In the genomic region with DNA sequence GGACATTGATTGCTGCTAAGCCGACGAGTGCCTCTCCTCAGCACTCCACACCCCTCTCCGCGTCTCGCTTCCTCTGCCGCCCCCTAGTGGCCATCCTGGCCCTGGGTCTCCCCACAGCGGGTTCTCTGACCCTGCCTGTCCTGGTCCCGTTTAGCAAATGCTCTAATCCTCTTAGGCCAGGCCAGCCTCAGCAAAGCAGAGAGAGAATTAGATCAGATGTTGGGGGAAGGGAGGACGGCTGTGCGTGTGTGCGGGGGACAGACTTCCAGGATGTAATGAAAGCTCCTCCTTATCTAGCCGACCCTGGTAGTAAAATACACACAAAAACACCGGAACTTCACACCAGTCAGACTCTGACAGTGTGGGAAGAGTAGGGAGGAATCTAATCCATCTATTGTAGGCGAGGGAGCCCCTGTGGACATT, we compare ENCODE assay signal across 9 cellular contexts. TPM values are rescaled to one million over a fixed set of nuclear protein-coding genes. Genes with fewer than 3 reads are reported as not detected.
DNase-seq lines count a peak whose midpoint lies in the region; ATAC-seq and TF ChIP-seq lines count a peak whose summit lies in the region.
"Had no signal": no experiment of that assay in that cellular context is flagged by ENCODE, and none has a peak within 500 bp of the region (broad histone marks: within the 10 kb centered on the region; RNA-seq: fewer than 3 reads in every experiment).

No MANE protein-coding gene starts in this region.

- no TSS peak for BruUV-seq in Panc1 (replicated peaks; lab: Mats Ljungman, UMichigan)

- H3K4me3 ChIP-seq in Panc1 (ENCODE audit: low read depth in 2 of 2, low read length in 2 of 2) (no peak overlapping the region), neural cell (ENCODE audit: low read length) (no peak overlapping the region)

- no peaks in the 10 kb centered on the region for H3F3A ChIP-seq in neural cell (ENCODE audit: insufficient read depth, low read length, poor library complexity, severe bottlenecking)

- no peaks in the 10 kb centered on the region for H3K79me2 ChIP-seq in neural cell (replicated peaks; ENCODE audit: insufficient read depth, low read length)

- CTCF ChIA-PET in Panc1 (lab: Charles Lee) = interaction anchor here (0.5 to 1.4 kb wide), 2 partner anchors 98 to 545 kb away, joined by 3 to 7 read pairs; no protein-coding TSS in a partner anchor

- H3K27me3 ChIP-seq in Panc1 (ENCODE audit: control insufficient read depth, insufficient read depth, low read length) (no peaks in the 10 kb centered on the region), neural cell (ENCODE audit: insufficient read depth, low read depth, low read length) (no peaks in the 10 kb centered on the region)

- H2AFZ ChIP-seq in neural cell (ENCODE audit: low read depth, low read length) = no peak overlapping the region

- H3K36me3 ChIP-seq in Panc1 (ENCODE audit: control insufficient read depth, insufficient read depth, low read length) (no peaks in the 10 kb centered on the region), neural cell (ENCODE audit: insufficient read depth, low read length) (no peaks in the 10 kb centered on the region)

- ATAC-seq in Panc1 = peak; percentile 99
- ATAC-seq in GM19463 (IDR thresholded peaks at IDR 0.05; ENCODE audit: unreplicated experiment) = no peak

- DNase-seq in Caki2 (ENCODE audit: low read depth) (peak; percentile 57), HuH-7.5 (ENCODE audit: low spot score) (peak; percentile 98), Panc1 (ENCODE audit: low read depth, low spot score) (peak; percentile 52), activated T-helper 1 cell treated with Interleukin-2 at 50 U/mL for 16 hours (ENCODE audit: low read depth) (peak; percentile 66), fibroblast of peridontal ligament (ENCODE audit: extremely low read depth) (peak; percentile 61)
- peak; percentile 77 for DNase-seq in stimulated activated naive CD4-positive, alpha-beta T cell treated with Interleukin-2 at 50 U/mL for 16 hours (lab: John Stamatoyannopoulos, UW)

- no peaks in the 10 kb centered on the region for H4K20me1 ChIP-seq in neural cell (ENCODE audit: insufficient read depth)

- H3K9me2 ChIP-seq in neural cell (ENCODE audit: insufficient read depth, low read length) = no peaks in the 10 kb centered on the region

- intact Hi-C loops in Panc1 (cut with micrococcal nuclease; ENCODE audit: unreplicated experiment) = loop anchor here (5.0 kb wide), 1 partner anchor 51 kb away; no protein-coding TSS in a partner anchor

- in situ Hi-C loops in Caki2 (cut with HindIII; ENCODE audit: low pct_unique_long_range_greater_than_20kb, low sequenced_read_pairs) = no loop called here
- in situ Hi-C loops in Panc1 (cut with HindIII; ENCODE audit: low pct_unique_long_range_greater_than_20kb, low sequenced_read_pairs) = no loop called here

- TF ChIP-seq EP300 in neural cell (conservative IDR thresholded peaks at IDR 0.05; ENCODE audit: poor library complexity, severe bottlenecking) = no peak

- TF ChIP-seq CTCF in Panc1 (IDR thresholded peaks at IDR 0.05) = peak; percentile 93
- peak; percentile 87 for TF ChIP-seq CTCF in neural cell (IDR thresholded peaks at IDR 0.05; ENCODE audit: poor library complexity, severe bottlenecking)

- TF ChIP-seq RAD21 in neural cell (conservative IDR thresholded peaks at IDR 0.05) = peak; percentile 78

- no peaks in the 10 kb centered on the region for H3K4me1 ChIP-seq in Panc1 (ENCODE audit: control insufficient read depth, insufficient read depth, low read length)

- POLR2A ChIA-PET in Panc1 (lab: Charles Lee) = no interaction called here

- H3K4me2 ChIP-seq in neural cell (ENCODE audit: low read length) = no peak overlapping the region

- H3K9ac ChIP-seq in neural cell (ENCODE audit: low read length) = no peak overlapping the region

- H3K27ac ChIP-seq in Panc1 (ENCODE audit: low read length) = no peak overlapping the region
- no peak overlapping the region for H3K27ac ChIP-seq in neural cell (ENCODE audit: low read length)

- H3K9me3 ChIP-seq in Panc1 (ENCODE audit: control insufficient read depth, insufficient read depth, low read depth, low read length) (no peaks in the 10 kb centered on the region), neural cell (ENCODE audit: low read length) (no peaks in the 10 kb centered on the region)

TF ChIP-seq in neural cell, 6 proteins besides CTCF, POLR2A, EP300 and RAD21:
- TF ChIP-seq POLR2AphosphoS5 (IDR thresholded peaks at IDR 0.05) (no peak), SMC3 (conservative IDR thresholded peaks at IDR 0.05; ENCODE audit: poor library complexity) (peak; percentile 76)

RNA-seq across cellular contexts. Expression of gene TPRX2, which starts 4.5 kb away (rescaled TPM):
- not detected in 2 replicates for total RNA-seq in Caki2 (2014; rRNA removed; shearing (Covaris generic); ENCODE audit: low replicate concordance)
- not detected for total RNA-seq in Panc1 (2021; ENCODE audit: unreplicated experiment)
- polyA plus RNA-seq in Panc1 (2012; ENCODE audit: insufficient read length) = not detected
- polyA plus RNA-seq in neural cell = not detected in 2 replicates
- polyA minus RNA-seq in neural cell = not detected in 2 replicates
- total RNA-seq: T-helper 2 cell treated with Interferon-gamma antibody and Interleukin-4, amounts not matched to agents 100 ng/mL and 5 ng/mL, for 36 hours had no signal

RNA-seq across cellular contexts. Expression of gene SULT2A1, which starts 22.6 kb away (rescaled TPM):
- total RNA-seq in Caki2 (2014; rRNA removed; shearing (Covaris generic); ENCODE audit: low replicate concordance) = not detected in 2 replicates
- total RNA-seq in Panc1 (2021; ENCODE audit: unreplicated experiment) = 0.18 TPM
- not detected for polyA plus RNA-seq in Panc1 (2012; ENCODE audit: insufficient read length)
- polyA plus RNA-seq in neural cell = not detected in 2 replicates
- polyA minus RNA-seq in neural cell = not detected in 2 replicates
- total RNA-seq: T-helper 2 cell treated with Interferon-gamma antibody and Interleukin-4, amounts not matched to agents 100 ng/mL and 5 ng/mL, for 36 hours had no signal

RNA-seq across cellular contexts. Expression of gene CRX, which starts 41.8 kb away (rescaled TPM):
- not detected in 2 replicates for total RNA-seq in Caki2 (2014; rRNA removed; shearing (Covaris generic); ENCODE audit: low replicate concordance)
- total RNA-seq in Panc1 (2021; ENCODE audit: unreplicated experiment) = not detected
- polyA plus RNA-seq in Panc1 (2012; ENCODE audit: insufficient read length) = not detected
- polyA plus RNA-seq in neural cell = not detected in 2 replicates
- polyA minus RNA-seq in neural cell = not detected in 2 replicates
- total RNA-seq: T-helper 2 cell treated with Interferon-gamma antibody and Interleukin-4, amounts not matched to agents 100 ng/mL and 5 ng/mL, for 36 hours had no signal

RNA-seq across cellular contexts. Expression of gene TPRX1, which starts 59.2 kb away (rescaled TPM):
- not detected in 2 replicates for total RNA-seq in Caki2 (2014; rRNA removed; shearing (Covaris generic); ENCODE audit: low replicate concordance)
- total RNA-seq in Panc1 (2021; ENCODE audit: unreplicated experiment) = not detected
- not detected for polyA plus RNA-seq in Panc1 (2012; ENCODE audit: insufficient read length)
- not detected in 2 replicates for polyA plus RNA-seq in neural cell
- not detected in 2 replicates for polyA minus RNA-seq in neural cell
- total RNA-seq: T-helper 2 cell treated with Interferon-gamma antibody and Interleukin-4, amounts not matched to agents 100 ng/mL and 5 ng/mL, for 36 hours had no signal
